In the genomic region with DNA sequence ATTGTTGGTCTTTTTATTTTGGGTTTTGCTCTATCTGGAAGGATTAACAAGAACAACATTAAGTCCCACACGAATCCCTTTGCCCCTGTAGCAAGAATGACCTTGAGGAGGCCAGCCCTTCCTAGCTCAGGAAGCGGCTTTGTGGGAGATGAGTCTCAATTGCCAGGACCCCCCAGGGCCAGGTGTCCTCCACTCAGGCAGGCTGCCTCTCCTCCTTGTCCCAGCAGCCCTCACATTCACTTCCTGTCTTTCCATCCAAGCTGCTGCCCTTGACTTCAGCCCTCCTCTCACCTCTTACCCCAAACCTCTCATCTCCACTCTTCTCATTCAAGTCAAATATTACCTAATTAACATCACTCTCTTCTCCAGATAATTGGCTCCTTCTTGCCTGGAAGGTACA, we compare ENCODE assay signal across 22 cellular contexts. TPM values are rescaled to one million over a fixed set of nuclear protein-coding genes. Genes with fewer than 3 reads are reported as not detected.
"Had no signal": no experiment of that assay in that cellular context is flagged by ENCODE, and none has a peak within 500 bp of the region (broad histone marks: within the 10 kb centered on the region; RNA-seq: fewer than 3 reads in every experiment).

No MANE protein-coding gene starts in this region.

- H3K4me2 ChIP-seq: SK-N-SH had no signal

- DNase-seq: KBM-7, NCI-H1048, NCI-H1105, NCI-H1417 treated with DMSO at 0.1 percent for 48 hours, NCI-H146, NCI-H1694 treated with DMSO at 0.1 percent for 48 hours, NCI-H1930, NCI-H2081, NCI-H2107, NCI-H2227 treated with DMSO at 0.1 percent for 48 hours, NCI-H524, NCI-H526 treated with DMSO at 0.1 percent for 48 hours, NCI-H774, RPMI8226, SHP77, SK-N-SH, SW 1271 had no signal

- H3K9ac ChIP-seq: SK-N-SH had no signal

- H3K9me3 ChIP-seq: SK-N-SH had no signal

- FAIRE-seq: RCC 7860 had no signal

RNA-seq across cellular contexts. Expression of gene SYNDIG1, which starts 22.6 kb away (rescaled TPM):
- total RNA-seq: HT-29, MCF 10A, NCI-H460, SK-MEL-5 had no signal
- polyA plus RNA-seq: SK-N-SH had no signal
